12 cellular contexts compared by ENCODE assay signal in genomic region chr2:66305714-66306113, GRCh38.
DNase-seq lines count a peak whose midpoint lies in the region; ATAC-seq, FAIRE-seq and TF ChIP-seq lines count a peak whose summit lies in the region.
"Had no signal": no experiment of that assay in that cellular context is flagged by ENCODE, and none has a peak within 500 bp of the region (broad histone marks: within the 10 kb centered on the region; RNA-seq: fewer than 3 reads in every experiment).

No MANE protein-coding gene starts in this region.

- H3K27ac ChIP-seq in astrocyte (ENCODE audit: low read depth, low read length) = no peak overlapping the region
- H3K27ac ChIP-seq in testis = no peak overlapping the region
- no peak overlapping the region for H3K27ac ChIP-seq in CD4-positive, alpha-beta memory T cell (ENCODE audit: low read depth, low read length)
- H3K27ac ChIP-seq: PC-9, suprapubic skin had no signal

- H3K36me3 ChIP-seq in astrocyte (ENCODE audit: insufficient read depth, low read length) (no peaks in the 10 kb centered on the region), testis (ENCODE audit: low read depth, missing control alignments) (no peaks in the 10 kb centered on the region)
- no peaks in the 10 kb centered on the region for H3K36me3 ChIP-seq in CD4-positive, alpha-beta memory T cell (ENCODE audit: insufficient read depth, low read length)
- H3K36me3 ChIP-seq: breast epithelium, suprapubic skin had no signal

- CTCF ChIA-PET in CD4-positive, alpha-beta memory T cell (lab: Charles Lee; ENCODE audit: partially characterized antibody) = no interaction called here

- POLR2A ChIA-PET in CD4-positive, alpha-beta memory T cell (lab: Charles Lee; ENCODE audit: partially characterized antibody) = no interaction called here

- no peaks in the 10 kb centered on the region for H3K27me3 Mint-ChIP-seq in astrocyte (ENCODE audit: low read depth, unreplicated experiment)
- H3K27me3 Mint-ChIP-seq in CD4-positive, alpha-beta memory T cell = no peaks in the 10 kb centered on the region
- no peaks in the 10 kb centered on the region for H3K27me3 Mint-ChIP-seq in T-helper 17 cell

- H3K4me2 ChIP-seq in astrocyte (ENCODE audit: low read length) = no peak overlapping the region
- H3K4me2 ChIP-seq: PC-9 had no signal

- H3K9ac ChIP-seq in astrocyte (ENCODE audit: low read length) = no peak overlapping the region

- no peaks in the 10 kb centered on the region for H3K9me3 Mint-ChIP-seq in astrocyte (ENCODE audit: unreplicated experiment)
- peaks cover 0 to 12% (median 3%) of the 10 kb centered on the region in 8 donors for H3K9me3 Mint-ChIP-seq in CD4-positive, alpha-beta memory T cell

- H3K9me3 ChIP-seq in astrocyte (ENCODE audit: insufficient read depth, low read depth, low read length) (no peaks in the 10 kb centered on the region), testis (no peaks in the 10 kb centered on the region), T-helper 17 cell (ENCODE audit: control insufficient read depth, low read length, poor library complexity, severe bottlenecking) (no peaks in the 10 kb centered on the region)
- no peaks in the 10 kb centered on the region for H3K9me3 ChIP-seq in CD4-positive, alpha-beta memory T cell (ENCODE audit: control insufficient read depth in 1 of 2, low read length in 2 of 2)
- H3K9me3 ChIP-seq: suprapubic skin had no signal

- H3K4me3 ChIP-seq in astrocyte (ENCODE audit: insufficient read depth, low read depth, low read length) (no peak overlapping the region), testis (no peak overlapping the region)
- H3K4me3 ChIP-seq in CD4-positive, alpha-beta memory T cell (ENCODE audit: low read length in 2 of 2) = no peak overlapping the region
- H3K4me3 ChIP-seq: breast epithelium, PC-9, suprapubic skin had no signal

- no peak for FAIRE-seq in astrocyte (lab: Jason Lieb, UNC)

- TF ChIP-seq CTCF in astrocyte (IDR thresholded peaks at IDR 0.05; ENCODE audit: insufficient read depth, low read depth, low read length) = no peak
- no peak for TF ChIP-seq CTCF in testis (IDR thresholded peaks at IDR 0.05)

- ATAC-seq in T-helper 17 cell (no peak), HG02610 (IDR thresholded peaks at IDR 0.05; ENCODE audit: unreplicated experiment) (no peak), HG03439 (IDR thresholded peaks at IDR 0.05; ENCODE audit: unreplicated experiment) (no peak)

- H3K4me3 Mint-ChIP-seq in astrocyte (ENCODE audit: unreplicated experiment) (no peak overlapping the region), T-helper 17 cell (no peak overlapping the region)
- no peak overlapping the region for H3K4me3 Mint-ChIP-seq in CD4-positive, alpha-beta memory T cell

- WGBS in testis, 2 donors = 54 to 55% methylated on average over 12 of the region's 12 CpGs

- H3K4me1 ChIP-seq in astrocyte (ENCODE audit: insufficient read depth, low read length) = no peaks in the 10 kb centered on the region
- H3K4me1 ChIP-seq in testis = peaks cover 8% of the 10 kb centered on the region
- no peaks in the 10 kb centered on the region for H3K4me1 ChIP-seq in CD4-positive, alpha-beta memory T cell (ENCODE audit: insufficient read depth, low read length)
- H3K4me1 ChIP-seq: breast epithelium had no signal

- no peaks in the 10 kb centered on the region for H3K27me3 ChIP-seq in astrocyte (ENCODE audit: insufficient read depth, low read length)
- H3K27me3 ChIP-seq in testis = no peaks in the 10 kb centered on the region
- H3K27me3 ChIP-seq in CD4-positive, alpha-beta memory T cell (ENCODE audit: insufficient read depth, low read length) = no peaks in the 10 kb centered on the region
- H3K27me3 ChIP-seq: breast epithelium, suprapubic skin had no signal

- no peak for TF ChIP-seq POLR2A in testis (IDR thresholded peaks at IDR 0.05)

- no peak overlapping the region for H2AFZ ChIP-seq in astrocyte (ENCODE audit: low read depth, low read length)
- H2AFZ ChIP-seq: PC-9 had no signal

- no peaks in the 10 kb centered on the region for H3K36me3 Mint-ChIP-seq in astrocyte (ENCODE audit: low read depth, unreplicated experiment)
- H3K36me3 Mint-ChIP-seq in CD4-positive, alpha-beta memory T cell = no peaks in the 10 kb centered on the region
- H3K36me3 Mint-ChIP-seq in T-helper 17 cell (ENCODE audit: low read depth) = no peaks in the 10 kb centered on the region

- H4K20me1 ChIP-seq in astrocyte (ENCODE audit: insufficient read depth, low read length) = no peaks in the 10 kb centered on the region

- DNase-seq in NCI-H146 (lab: John Stamatoyannopoulos, UW) = peak; percentile 92
- DNase-seq in astrocyte (ENCODE audit: low read depth) = peak; percentile 1
- DNase-seq in hypothalamus (lab: John Stamatoyannopoulos, UW) = peak in 40 of 51 donors; percentile 2 to 75 (median 31)
- DNase-seq in testis = peak; percentile 59
- no peak for DNase-seq in CD4-positive, alpha-beta memory T cell
- no peak for DNase-seq in T-helper 17 cell
- DNase-seq: PC-9; stimulated activated CD4-positive, alpha-beta T cell treated with anti-CD3 and anti-CD28 coated beads, Interleukin-12 subunit alpha, Interleukin-12 subunit beta, amount 100 ng/mL, for 4 hours had no signal

- H3K4me1 Mint-ChIP-seq in astrocyte (ENCODE audit: low read depth, unreplicated experiment) = peaks cover 4% of the 10 kb centered on the region
- H3K4me1 Mint-ChIP-seq in CD4-positive, alpha-beta memory T cell = no peaks in the 10 kb centered on the region
- no peaks in the 10 kb centered on the region for H3K4me1 Mint-ChIP-seq in T-helper 17 cell

- intact Hi-C loops in testis (cut with DNase I; ENCODE audit: low total_unique reads) = no loop called here
- intact Hi-C loops in CD4-positive, alpha-beta memory T cell (cut with micrococcal nuclease) = no loop called here

- H3K79me2 ChIP-seq in astrocyte (ENCODE audit: insufficient read depth, low read length) = no peaks in the 10 kb centered on the region

- no peak overlapping the region for H3K27ac Mint-ChIP-seq in astrocyte (ENCODE audit: unreplicated experiment)
- H3K27ac Mint-ChIP-seq in CD4-positive, alpha-beta memory T cell = no peak overlapping the region
- H3K27ac Mint-ChIP-seq in T-helper 17 cell = no peak overlapping the region

Comparison
In these comparisons a context has a peak if more than half of its experiments do, and no peak if none do; other contexts are left out.
1. DNase-seq: peak in NCI-H146 (single experiment), astrocyte (single experiment), hypothalamus (40 of 51) and testis (single experiment); none in CD4-positive, alpha-beta memory T cell (0 of 5) and T-helper 17 cell (0 of 3).